Comparison of ENCODE assay signal across 16 cellular contexts in genomic region chr5:76660360-76660759, GRCh38. TPM values are rescaled to one million over a fixed set of nuclear protein-coding genes. Genes with fewer than 3 reads are reported as not detected.
"Had no signal": no experiment of that assay in that cellular context is flagged by ENCODE, and none has a peak within 500 bp of the region (broad histone marks: within the 10 kb centered on the region; RNA-seq: fewer than 3 reads in every experiment).

No MANE protein-coding gene starts in this region.

- H3K4me2 ChIP-seq: hepatocyte had no signal

- H2AFZ ChIP-seq: hepatocyte had no signal

- H3K27ac ChIP-seq: adrenal gland, body of pancreas, esophagus squamous epithelium, hepatocyte, thyroid gland had no signal

- H3K27me3 ChIP-seq: adrenal gland, body of pancreas, esophagus squamous epithelium, hepatocyte, thyroid gland, uterus had no signal

- DNase-seq: activated CD4-positive, alpha-beta T cell treated with anti-CD3 and anti-CD28 coated beads, Interleukin-2, amount 10 ng/mL, durations not matched to agents 24 days and 14 days; activated CD8-positive, alpha-beta memory T cell treated with anti-CD3 and anti-CD28 coated beads for 24 hours; activated naive CD4-positive, alpha-beta T cell treated with anti-CD3 and anti-CD28 coated beads, Interleukin-2, amount 10 ng/mL, durations not matched to agents 7 days and 5 days; adrenal gland; body of pancreas; central memory CD4-positive, alpha-beta T cell; esophagus squamous epithelium; left ventricle myocardium superior; mesenchymal stem cell; stimulated activated CD4-positive, alpha-beta T cell treated with anti-CD3 and anti-CD28 coated beads, Interleukin-15, amount 100 ng/mL, for 24 hours; T-cell; T1000; thyroid gland; uterus had no signal

- H3K4me1 ChIP-seq: body of pancreas, esophagus squamous epithelium, uterus had no signal

- H3K36me3 ChIP-seq: esophagus squamous epithelium, uterus had no signal

- H3K4me3 ChIP-seq: adrenal gland, body of pancreas, esophagus squamous epithelium, hepatocyte, thyroid gland, uterus had no signal

- ATAC-seq: activated T-helper 17 cell treated with anti-CD3 and anti-CD28 coated beads, Interleukin-2, amount 50 U/mL, for 72 hours; body of pancreas; left ventricle myocardium superior; T-cell had no signal

- H3K9me3 ChIP-seq: adrenal gland, body of pancreas, esophagus squamous epithelium, thyroid gland, uterus had no signal

RNA-seq across cellular contexts. Expression of gene F2RL2, which starts 37.2 kb away (rescaled TPM):
- total RNA-seq: activated CD4-positive, alpha-beta T cell treated with anti-CD3 and anti-CD28 coated beads, Interleukin-2, amount 10 ng/mL, durations not matched to agents 24 days and 14 days had no signal
